Comparison of ENCODE assay signal across 23 cellular contexts in the genomic region with DNA sequence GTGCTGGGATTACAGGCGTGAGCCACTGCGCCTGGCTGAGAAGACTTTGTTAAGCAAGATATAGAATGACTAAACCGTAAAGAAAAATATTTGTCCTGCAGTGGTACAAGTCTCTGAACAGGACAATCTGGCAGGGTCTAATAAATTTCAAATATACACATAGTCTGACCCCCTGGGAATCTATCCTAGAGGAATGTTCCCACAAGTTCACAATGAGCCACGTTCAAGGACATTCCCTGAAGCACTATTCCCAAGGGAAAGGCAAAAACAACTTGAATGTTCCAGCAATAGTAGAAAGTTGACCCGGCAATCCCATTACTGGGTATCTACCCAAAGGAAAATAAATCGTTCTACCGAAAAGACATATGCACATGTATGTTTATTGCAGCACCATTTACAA.
DNase-seq lines count a peak whose midpoint lies in the region; ATAC-seq and TF ChIP-seq lines count a peak whose summit lies in the region.
"Had no signal": no experiment of that assay in that cellular context is flagged by ENCODE, and none has a peak within 500 bp of the region (broad histone marks: within the 10 kb centered on the region; RNA-seq: fewer than 3 reads in every experiment).

No MANE protein-coding gene starts in this region.

- DNase-seq in ascending aorta (ENCODE audit: low spot score in 2 of 2) (no peak), dorsolateral prefrontal cortex (no peak), aorta (peak in 1 of 2 donors; percentile 47), mesenchymal stem cell (no peak), NCI-H2081 (lab: John Stamatoyannopoulos, UW) (no peak), upper lobe of right lung (no peak)
- DNase-seq: AML-193; CD4-positive, alpha-beta T cell; DMS53; HFFc6; KBM-7; NCI-H1105 treated with DMSO at 0.1 percent for 48 hours; NCI-H146; NCI-H1930; NCI-H446 treated with DMSO at 0.1 percent for 48 hours; NCI-H526; RPMI8226; SHP77 treated with DMSO at 0.1 percent for 48 hours had no signal

- intact Hi-C loops in ascending aorta (cut with DNase I): loop anchor here (2.0 to 5.0 kb wide), 2 partner anchors 34 to 56 kb away; no protein-coding TSS in a partner anchor
- intact Hi-C loops in dorsolateral prefrontal cortex (cut with DNase I): loop anchor here in 1 of 2 donors (5.0 kb wide), 1 partner anchor 44 kb away; no protein-coding TSS in a partner anchor
- intact Hi-C loops in aorta (cut with DNase I): loop anchor here (5.0 kb wide), 3 partner anchors 36 to 81 kb away; partner anchors contain the start of gene HIP1 (in 1 of the 2)
- intact Hi-C loops in upper lobe of right lung (cut with DNase I): no loop called here

- H2BK15ac ChIP-seq in mesenchymal stem cell (ENCODE audit: low read depth, poor library complexity, severe bottlenecking): no peak overlapping the region

- peaks cover 9 to 22% of the 10 kb centered on the region in 2 donors for H3K4me1 ChIP-seq in ascending aorta
- H3K4me1 ChIP-seq in aorta (ENCODE audit: control insufficient read depth in 1 of 2, insufficient read depth in 2 of 2, low read length in 2 of 2): peaks cover 3 to 17% of the 10 kb centered on the region in 2 donors
- peaks cover 8% of the 10 kb centered on the region for H3K4me1 ChIP-seq in mesenchymal stem cell (ENCODE audit: control insufficient read depth, insufficient read depth, low read depth, low read length)
- peaks cover 4% of the 10 kb centered on the region for H3K4me1 ChIP-seq in upper lobe of right lung
- H3K4me1 ChIP-seq: HAP-1 had no signal

- peak; percentile 82 for ATAC-seq in aorta (ENCODE audit: low FRiP score)
- no peak for ATAC-seq in upper lobe of right lung
- ATAC-seq: A549, GM23338 had no signal

- no peak overlapping the region for H3K9ac ChIP-seq in mesenchymal stem cell (ENCODE audit: low read length)
- H3K9ac ChIP-seq: BLaER1 treated with 17β-estradiol and CSF1 and Interleukin-3, amounts not matched to agents 10 nM and 100 nM had no signal

- H3K27me3 ChIP-seq in ascending aorta (no peaks in the 10 kb centered on the region), dorsolateral prefrontal cortex (no peaks in the 10 kb centered on the region), layer of hippocampus (ENCODE audit: control insufficient read depth, insufficient read depth, low read length) (no peaks in the 10 kb centered on the region), aorta (ENCODE audit: control insufficient read depth in 1 of 2, insufficient read depth in 2 of 2, low read length in 1 of 2) (no peaks in the 10 kb centered on the region), mesenchymal stem cell (ENCODE audit: control insufficient read depth in 1 of 2, insufficient read depth in 1 of 2, low read length in 2 of 2) (no peaks in the 10 kb centered on the region), upper lobe of right lung (no peaks in the 10 kb centered on the region)
- H3K27me3 ChIP-seq: BLaER1 treated with 17β-estradiol and CSF1 and Interleukin-3, amounts not matched to agents 10 nM and 100 nM had no signal

- H3K36me3 ChIP-seq in ascending aorta (no peaks in the 10 kb centered on the region), aorta (ENCODE audit: control insufficient read depth in 1 of 2, insufficient read depth in 2 of 2, low read length in 1 of 2) (no peaks in the 10 kb centered on the region), mesenchymal stem cell (ENCODE audit: control insufficient read depth in 1 of 2, insufficient read depth in 2 of 2, low read depth in 1 of 2, low read length in 2 of 2) (no peaks in the 10 kb centered on the region), upper lobe of right lung (no peaks in the 10 kb centered on the region)
- H3K36me3 ChIP-seq: HAP-1 had no signal

- no peak overlapping the region for H3K4ac ChIP-seq in mesenchymal stem cell (ENCODE audit: low read depth in 1 of 2, low read length in 2 of 2)

- no peak overlapping the region for H3K14ac ChIP-seq in mesenchymal stem cell (ENCODE audit: low read length in 2 of 2)

- H3K9me3 ChIP-seq in ascending aorta (no peaks in the 10 kb centered on the region), aorta (ENCODE audit: control insufficient read depth, low read length) (no peaks in the 10 kb centered on the region), mesenchymal stem cell (ENCODE audit: control insufficient read depth, low read length) (peaks cover 3% of the 10 kb centered on the region), upper lobe of right lung (no peaks in the 10 kb centered on the region)
- H3K9me3 ChIP-seq: A549; BLaER1 treated with 17β-estradiol and CSF1 and Interleukin-3, amounts not matched to agents 10 nM and 100 nM; HAP-1 had no signal

- no peak overlapping the region for H2AK5ac ChIP-seq in mesenchymal stem cell (ENCODE audit: low read length, severe bottlenecking)

- WGBS in aorta, 2 donors: 9 to 10% methylated on average over 7 of the region's 7 CpGs
- WGBS in mesenchymal stem cell: 85% methylated on average over 5 of the region's 7 CpGs

- no peaks in the 10 kb centered on the region for H3K79me1 ChIP-seq in mesenchymal stem cell (replicated peaks; ENCODE audit: low read length, poor library complexity, severe bottlenecking)

- H3K18ac ChIP-seq in mesenchymal stem cell (ENCODE audit: low read depth in 1 of 2, low read length in 2 of 2): no peak overlapping the region

- no peak overlapping the region for H3K23ac ChIP-seq in mesenchymal stem cell (ENCODE audit: low read length in 2 of 2)

- H4K8ac ChIP-seq in mesenchymal stem cell (ENCODE audit: low read length): no peak overlapping the region

- no peak overlapping the region for H2BK12ac ChIP-seq in mesenchymal stem cell (ENCODE audit: low read length in 2 of 2)

- no peak for TF ChIP-seq CTCF in ascending aorta (IDR thresholded peaks at IDR 0.05)
- no peak for TF ChIP-seq CTCF in dorsolateral prefrontal cortex (IDR thresholded peaks at IDR 0.05 in 54 of 56, conservative IDR thresholded peaks at IDR 0.05 in 2 of 56; ENCODE audit: low read depth in 1 of 56, partially characterized antibody in 56 of 56)
- no peak for TF ChIP-seq CTCF in upper lobe of right lung (IDR thresholded peaks at IDR 0.05)

- H2BK120ac ChIP-seq in mesenchymal stem cell (ENCODE audit: low read depth, low read length): no peak overlapping the region

- no peak overlapping the region for H2BK5ac ChIP-seq in mesenchymal stem cell (ENCODE audit: low read depth, low read length, poor library complexity, severe bottlenecking)

- H3K4me3 ChIP-seq in ascending aorta (no peak overlapping the region), dorsolateral prefrontal cortex (no peak overlapping the region), aorta (ENCODE audit: low read length in 2 of 2) (no peak overlapping the region), mesenchymal stem cell (ENCODE audit: insufficient read depth in 1 of 2, low read depth in 1 of 2, low read length in 2 of 2) (no peak overlapping the region), upper lobe of right lung (no peak overlapping the region)
- H3K4me3 ChIP-seq: A549; BLaER1 treated with 17β-estradiol and CSF1 and Interleukin-3, amounts not matched to agents 10 nM and 100 nM; GM23338; HAP-1 had no signal

- no peak overlapping the region for H4K91ac ChIP-seq in mesenchymal stem cell (ENCODE audit: low read length)

- no peak overlapping the region for H3K4me2 ChIP-seq in mesenchymal stem cell (ENCODE audit: low read length, poor library complexity, severe bottlenecking)
- H3K4me2 ChIP-seq: A549; BLaER1 treated with 17β-estradiol and CSF1 and Interleukin-3, amounts not matched to agents 10 nM and 100 nM; GM23338 had no signal

- no peak overlapping the region for H2AFZ ChIP-seq in mesenchymal stem cell (ENCODE audit: low read depth, low read length)
- H2AFZ ChIP-seq: GM23338 had no signal

- H3K27ac ChIP-seq in ascending aorta (peak overlapping the region; percentile 55 to 60), dorsolateral prefrontal cortex (peak overlapping the region in 32 of 59 donors; percentile 0 to 96 (median 50)), layer of hippocampus (ENCODE audit: low read depth, low read length) (peak overlapping the region; percentile 12), aorta (ENCODE audit: low read depth in 1 of 2, low read length in 2 of 2) (no peak overlapping the region), mesenchymal stem cell (ENCODE audit: low read length, poor library complexity, severe bottlenecking) (no peak overlapping the region), upper lobe of right lung (no peak overlapping the region)
- H3K27ac ChIP-seq: A549; BLaER1 treated with 17β-estradiol and CSF1 and Interleukin-3, amounts not matched to agents 10 nM and 100 nM had no signal

Comparison
In these comparisons a context has a peak if more than half of its experiments do, and no peak if none do; other contexts are left out.
1. H3K27ac ChIP-seq: peak in ascending aorta (2 of 2), dorsolateral prefrontal cortex (32 of 59) and layer of hippocampus (single experiment); none in aorta (0 of 2), mesenchymal stem cell (single experiment) and upper lobe of right lung (single experiment).